ENCODE assay signal across 21 cellular contexts in the genomic region with DNA sequence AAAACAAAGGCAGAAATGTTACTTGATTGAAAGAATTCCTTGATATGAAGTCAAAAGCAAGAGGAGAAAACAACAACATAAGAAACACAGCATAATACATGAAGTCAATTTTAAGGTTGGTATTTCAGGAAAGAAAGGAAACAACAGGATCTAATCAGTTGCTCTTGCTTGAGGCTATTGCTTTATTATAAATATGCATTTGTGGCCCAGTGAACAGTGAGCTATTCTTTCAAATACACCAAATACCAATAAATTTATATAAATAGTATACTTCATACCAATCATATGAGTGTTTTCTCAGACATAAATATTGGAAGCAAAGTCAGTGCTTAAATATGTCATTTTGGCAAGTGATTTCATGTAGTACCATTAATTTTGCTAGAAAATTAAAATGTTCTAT.
"Had no signal": no experiment of that assay in that cellular context is flagged by ENCODE, and none has a peak within 500 bp of the region (broad histone marks: within the 10 kb centered on the region; RNA-seq: fewer than 3 reads in every experiment).

No MANE protein-coding gene starts in this region.

- H3K27me3 ChIP-seq: SJCRH30 had no signal

- H3K9me3 ChIP-seq: SJCRH30 had no signal

- H3K27ac ChIP-seq: HL-60, SJCRH30, SK-N-MC had no signal

- H3K36me3 ChIP-seq: SJCRH30 had no signal

- DNase-seq: KBM-7, NCI-H1092, NCI-H1105 treated with DMSO at 0.1 percent for 48 hours, NCI-H1417 treated with DMSO at 0.1 percent for 48 hours, NCI-H146, NCI-H1694 treated with DMSO at 0.1 percent for 48 hours, NCI-H2029, NCI-H2081 treated with DMSO at 0.1 percent for 48 hours, NCI-H2171, NCI-H226, NCI-H446, NCI-H510A, NCI-H524 treated with DMSO at 0.1 percent for 48 hours, NCI-H69, NCI-H774, SHP77 treated with DMSO at 0.1 percent for 48 hours, SJCRH30 had no signal

- H3K4me3 ChIP-seq: SJCRH30, SK-N-MC had no signal

- ATAC-seq: Panc1, Right ventricle myocardium inferior had no signal
